In genomic region chr3:111667621-111668239, GRCh38 we compare ENCODE assay signal across 8 cellular contexts. TPM values are rescaled to one million over a fixed set of nuclear protein-coding genes. Genes with fewer than 3 reads are reported as not detected.
A peak's percentile ranks its signal among the peaks of the same experiment; 100 is the strongest.
DNase-seq lines count a peak whose midpoint lies in the region; ATAC-seq lines count a peak whose summit lies in the region.

No MANE protein-coding gene starts in this region.

- H3K79me1 ChIP-seq in neuronal stem cell (ENCODE audit: low read depth, low read length), result no peaks in the 10 kb centered on the region

- peaks cover 23% of the 10 kb centered on the region for H3K4me1 ChIP-seq in effector memory CD4-positive, alpha-beta T cell (ENCODE audit: control insufficient read depth, insufficient read depth, low read length, poor library complexity, severe bottlenecking)
- H3K4me1 ChIP-seq in neuronal stem cell (ENCODE audit: control insufficient read depth in 2 of 2, insufficient read depth in 1 of 2, low read depth in 1 of 2, low read length in 2 of 2), result peaks cover 0 to 3% of the 10 kb centered on the region in 2 donors

- H3K9me3 ChIP-seq in effector memory CD4-positive, alpha-beta T cell (ENCODE audit: control insufficient read depth, low read length), result no peaks in the 10 kb centered on the region
- H3K9me3 ChIP-seq in neuronal stem cell (replicated peaks in 1 of 2; ENCODE audit: control insufficient read depth in 2 of 2, insufficient read depth in 1 of 2, low read depth in 1 of 2, low read length in 2 of 2), result no peaks in the 10 kb centered on the region

- H3K14ac ChIP-seq in neuronal stem cell (ENCODE audit: low read length), result no peak overlapping the region

- peak overlapping the region; percentile 70 for H3K27ac ChIP-seq in effector memory CD4-positive, alpha-beta T cell (ENCODE audit: insufficient read depth, low read length, poor library complexity, severe bottlenecking)
- H3K27ac ChIP-seq in neuronal stem cell (replicated peaks; ENCODE audit: low read length), result no peak overlapping the region

- H3K18ac ChIP-seq in neuronal stem cell (ENCODE audit: low read length), result no peak overlapping the region

- peak overlapping the region; percentile 51 for H3K4me3 ChIP-seq in effector memory CD4-positive, alpha-beta T cell (ENCODE audit: insufficient read depth, low read depth, low read length, poor library complexity, severe bottlenecking)
- H3K4me3 ChIP-seq in neuronal stem cell (ENCODE audit: low read length in 2 of 2), result no peak overlapping the region

- no peak overlapping the region for H4K91ac ChIP-seq in neuronal stem cell (ENCODE audit: low read depth, low read length, poor library complexity)

- no peak overlapping the region for H2BK12ac ChIP-seq in neuronal stem cell (ENCODE audit: low read length)

- H3K9ac ChIP-seq in neuronal stem cell (ENCODE audit: low read depth, low read length, poor library complexity), result no peak overlapping the region

- H2BK5ac ChIP-seq in neuronal stem cell (ENCODE audit: low read length), result no peak overlapping the region

- no peak overlapping the region for H4K8ac ChIP-seq in neuronal stem cell (ENCODE audit: low read depth, low read length)

- H2AFZ ChIP-seq in neuronal stem cell (ENCODE audit: low read length), result no peak overlapping the region

- no peak overlapping the region for H2AK5ac ChIP-seq in neuronal stem cell (ENCODE audit: low read depth, low read length)

- peak; percentile 15 for DNase-seq in AG08396 (ENCODE audit: low spot score)
- peak; percentile 49 for DNase-seq in activated CD4-positive, alpha-beta T cell treated with anti-CD3 and anti-CD28 coated beads for 1 hour
- peak; percentile 55 to 66 (median 63) for DNase-seq in effector memory CD4-positive, alpha-beta T cell
- peak; percentile 32 to 44 for DNase-seq in stimulated activated CD4-positive, alpha-beta T cell treated with anti-CD3 and anti-CD28 coated beads, Interleukin-12 subunit alpha, Interleukin-12 subunit beta, amount 100 ng/mL, for 24 hours (ENCODE audit: low read depth in 2 of 2)
- DNase-seq in neuronal stem cell (ENCODE audit: low spot score), result no peak
- DNase-seq in NCI-H146 (lab: John Stamatoyannopoulos, UW), result no peak

- H3K4ac ChIP-seq in neuronal stem cell (ENCODE audit: low read length), result no peak overlapping the region

- peaks cover 5% of the 10 kb centered on the region for H3K36me3 ChIP-seq in effector memory CD4-positive, alpha-beta T cell (ENCODE audit: control insufficient read depth, insufficient read depth, low read length)
- no peaks in the 10 kb centered on the region for H3K36me3 ChIP-seq in neuronal stem cell (replicated peaks in 1 of 2; ENCODE audit: control insufficient read depth in 2 of 2, insufficient read depth in 2 of 2, low read length in 2 of 2)

- no CpG with 5 or more reads among the region's 5 CpGs for WGBS in neuronal stem cell (ENCODE audit: extremely low coverage in 2 of 2, insufficient read length in 2 of 2, insufficient replicate concordance in 1 of 2), 2 donors

- no peak overlapping the region for H2BK120ac ChIP-seq in neuronal stem cell (ENCODE audit: low read depth, low read length)

- H3K4me2 ChIP-seq in neuronal stem cell (ENCODE audit: insufficient read depth, low read length, poor library complexity, severe bottlenecking), result no peak overlapping the region

- H3K27me3 ChIP-seq in effector memory CD4-positive, alpha-beta T cell (replicated peaks; ENCODE audit: control insufficient read depth, insufficient read depth, low read length, poor library complexity, severe bottlenecking), result no peaks in the 10 kb centered on the region
- H3K27me3 ChIP-seq in neuronal stem cell (ENCODE audit: control insufficient read depth in 3 of 3, insufficient read depth in 3 of 3, low read depth in 1 of 3, low read length in 3 of 3), result no peaks in the 10 kb centered on the region

- no peak overlapping the region for H2BK15ac ChIP-seq in neuronal stem cell (ENCODE audit: low read length)

- ATAC-seq in GM19438 (IDR thresholded peaks at IDR 0.05; ENCODE audit: low read depth, unreplicated experiment) (peak; percentile 98), HG03460 (IDR thresholded peaks at IDR 0.05; ENCODE audit: unreplicated experiment) (peak; percentile 99)

- H3K23ac ChIP-seq in neuronal stem cell (ENCODE audit: low read depth, low read length, poor library complexity), result no peak overlapping the region

RNA-seq across cellular contexts. Expression of gene PLCXD2, which starts 6.7 kb away (rescaled TPM):
- polyA plus RNA-seq in neuronal stem cell (2013, experiment 1 of 2), result 2.3 TPM
- polyA plus RNA-seq in neuronal stem cell (2013, experiment 2 of 2), result 2.4 TPM

Comparison
In these comparisons a context has a peak if more than half of its experiments do, and no peak if none do; other contexts are left out.
1. DNase-seq: peak in AG08396 (single experiment), activated CD4-positive, alpha-beta T cell treated with anti-CD3 and anti-CD28 coated beads for 1 hour (single experiment), effector memory CD4-positive, alpha-beta T cell (3 of 3) and stimulated activated CD4-positive, alpha-beta T cell treated with anti-CD3 and anti-CD28 coated beads, Interleukin-12 subunit alpha, Interleukin-12 subunit beta, amount 100 ng/mL, for 24 hours (2 of 2); none in neuronal stem cell (single experiment) and NCI-H146 (single experiment).